9 cellular contexts compared by ENCODE assay signal in the genomic region with DNA sequence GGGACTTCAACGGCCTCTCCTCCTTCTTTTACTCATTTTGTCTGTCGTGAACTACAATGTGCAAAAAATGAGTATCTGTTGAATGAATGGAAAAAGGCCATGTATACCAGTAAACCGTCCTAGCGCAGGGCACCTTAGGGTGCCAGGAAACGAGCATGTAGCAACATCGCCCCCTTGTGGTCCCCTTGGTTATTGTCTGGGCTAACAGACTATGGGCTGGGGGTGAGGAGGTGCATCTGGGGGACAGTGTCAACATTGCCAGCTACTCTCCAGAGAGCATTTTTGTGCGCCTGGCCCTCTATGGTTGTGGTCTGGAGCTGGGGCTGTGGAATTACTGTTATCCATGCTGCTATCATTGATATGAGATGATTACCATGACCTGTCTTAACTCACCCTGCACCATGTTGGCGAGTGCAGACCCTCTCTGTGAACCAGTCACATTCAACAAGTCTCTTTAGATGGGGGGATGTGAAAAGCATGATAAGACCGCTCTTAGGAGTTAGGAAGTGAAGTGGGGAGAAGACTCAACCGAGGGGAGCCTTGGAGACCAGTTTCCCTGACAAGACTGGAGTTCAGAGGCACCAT. TPM values are rescaled to one million over a fixed set of nuclear protein-coding genes. Genes with fewer than 3 reads are reported as not detected.
DNase-seq lines count a peak whose midpoint lies in the region; ATAC-seq and TF ChIP-seq lines count a peak whose summit lies in the region.
"Had no signal": no experiment of that assay in that cellular context is flagged by ENCODE, and none has a peak within 500 bp of the region (broad histone marks: within the 10 kb centered on the region; RNA-seq: fewer than 3 reads in every experiment).

No MANE protein-coding gene starts in this region.

- no peak overlapping the region for H3K27ac ChIP-seq in RWPE1
- H3K27ac ChIP-seq: SK-N-MC had no signal

- peak; percentile 93 for TF ChIP-seq RAD21 in Ishikawa (IDR thresholded peaks at IDR 0.05; ENCODE audit: low read depth)

- no peak for ATAC-seq in GM21515 (IDR thresholded peaks at IDR 0.05; ENCODE audit: unreplicated experiment)

- intact Hi-C loops in head of caudate nucleus (cut with DNase I): no loop called here

- CTCF ChIA-PET in RWPE1 (lab: Yijun Ruan, JAX): interaction anchor here (0.5 to 1.1 kb wide), 4 partner anchors 8 to 57 kb away, joined by 3 to 5 read pairs (median 3); no protein-coding TSS in a partner anchor

- TF ChIP-seq CTCF in RWPE1 (conservative IDR thresholded peaks at IDR 0.05; ENCODE audit: low read depth): peak; percentile 68

- no peak for TF ChIP-seq EP300 in Ishikawa (IDR thresholded peaks at IDR 0.05; ENCODE audit: borderline replicate concordance)

- POLR2A ChIA-PET in RWPE1 (lab: Yijun Ruan, JAX; ENCODE audit: low non-redundant PET): interaction anchor here (0.7 kb wide), 1 partner anchor 41 kb away, joined by 4 read pairs; no protein-coding TSS in a partner anchor

- DNase-seq in COR-L47 (lab: John Stamatoyannopoulos, UW) (peak; percentile 47), RWPE1 (ENCODE audit: low spot score) (peak; percentile 24), head of caudate nucleus (peak; percentile 39 to 89 (median 70)), renal cortical epithelial cell (ENCODE audit: low read depth) (peak; percentile 9), DMS114 treated with DMSO at 0.1 percent for 48 hours (lab: John Stamatoyannopoulos, UW; ENCODE audit: unreplicated experiment) (no peak)
- DNase-seq in activated T-helper 9 cell treated with anti-CD3 and anti-CD28 coated beads, Interleukin-2, amount 50 U/mL, for 16 hours (ENCODE audit: low read depth): peak; percentile 67

TF ChIP-seq in Ishikawa, 13 proteins besides CTCF, POLR2A, EP300 and RAD21:
- TF ChIP-seq, protein P1, sequence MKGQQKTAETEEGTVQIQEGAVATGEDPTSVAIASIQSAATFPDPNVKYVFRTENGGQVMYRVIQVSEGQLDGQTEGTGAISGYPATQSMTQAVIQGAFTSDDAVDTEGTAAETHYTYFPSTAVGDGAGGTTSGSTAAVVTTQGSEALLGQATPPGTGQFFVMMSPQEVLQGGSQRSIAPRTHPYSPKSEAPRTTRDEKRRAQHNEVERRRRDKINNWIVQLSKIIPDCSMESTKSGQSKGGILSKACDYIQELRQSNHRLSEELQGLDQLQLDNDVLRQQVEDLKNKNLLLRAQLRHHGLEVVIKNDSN (IDR thresholded peaks at IDR 0.05): no peak
- TF ChIP-seq CEBPB (IDR thresholded peaks at IDR 0.05) (no peak), ZBTB7A (IDR thresholded peaks at IDR 0.05; ENCODE audit: low read depth) (0 out of 2 replicates have a peak, but pooled peaks have one; percentile 26), TCF12 (IDR thresholded peaks at IDR 0.05; ENCODE audit: low read depth) (no peak), NFIC (IDR thresholded peaks at IDR 0.05) (no peak), TAF1 (IDR thresholded peaks at IDR 0.05; ENCODE audit: low read depth) (no peak), FOXM1 (IDR thresholded peaks at IDR 0.05; ENCODE audit: borderline replicate concordance, low read depth) (no peak)
- TF ChIP-seq, protein P2, sequence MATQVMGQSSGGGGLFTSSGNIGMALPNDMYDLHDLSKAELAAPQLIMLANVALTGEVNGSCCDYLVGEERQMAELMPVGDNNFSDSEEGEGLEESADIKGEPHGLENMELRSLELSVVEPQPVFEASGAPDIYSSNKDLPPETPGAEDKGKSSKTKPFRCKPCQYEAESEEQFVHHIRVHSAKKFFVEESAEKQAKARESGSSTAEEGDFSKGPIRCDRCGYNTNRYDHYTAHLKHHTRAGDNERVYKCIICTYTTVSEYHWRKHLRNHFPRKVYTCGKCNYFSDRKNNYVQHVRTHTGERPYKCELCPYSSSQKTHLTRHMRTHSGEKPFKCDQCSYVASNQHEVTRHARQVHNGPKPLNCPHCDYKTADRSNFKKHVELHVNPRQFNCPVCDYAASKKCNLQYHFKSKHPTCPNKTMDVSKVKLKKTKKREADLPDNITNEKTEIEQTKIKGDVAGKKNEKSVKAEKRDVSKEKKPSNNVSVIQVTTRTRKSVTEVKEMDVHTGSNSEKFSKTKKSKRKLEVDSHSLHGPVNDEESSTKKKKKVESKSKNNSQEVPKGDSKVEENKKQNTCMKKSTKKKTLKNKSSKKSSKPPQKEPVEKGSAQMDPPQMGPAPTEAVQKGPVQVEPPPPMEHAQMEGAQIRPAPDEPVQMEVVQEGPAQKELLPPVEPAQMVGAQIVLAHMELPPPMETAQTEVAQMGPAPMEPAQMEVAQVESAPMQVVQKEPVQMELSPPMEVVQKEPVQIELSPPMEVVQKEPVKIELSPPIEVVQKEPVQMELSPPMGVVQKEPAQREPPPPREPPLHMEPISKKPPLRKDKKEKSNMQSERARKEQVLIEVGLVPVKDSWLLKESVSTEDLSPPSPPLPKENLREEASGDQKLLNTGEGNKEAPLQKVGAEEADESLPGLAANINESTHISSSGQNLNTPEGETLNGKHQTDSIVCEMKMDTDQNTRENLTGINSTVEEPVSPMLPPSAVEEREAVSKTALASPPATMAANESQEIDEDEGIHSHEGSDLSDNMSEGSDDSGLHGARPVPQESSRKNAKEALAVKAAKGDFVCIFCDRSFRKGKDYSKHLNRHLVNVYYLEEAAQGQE (IDR thresholded peaks at IDR 0.05; ENCODE audit: low read depth): no peak
TF ChIP-seq in Ishikawa: peak in this region for 1.

RNA-seq across cellular contexts. Expression of gene SIGLEC11, which starts 22.8 kb away (rescaled TPM):
- not detected in 2 replicates for total RNA-seq in renal cortical epithelial cell

RNA-seq across cellular contexts. Expression of gene VRK3, which starts 41.4 kb away (rescaled TPM):
- total RNA-seq in renal cortical epithelial cell: 19.8 and 32.9 TPM in 2 replicates

RNA-seq across cellular contexts. Expression of gene ZNF473, which starts 42.1 kb away (rescaled TPM):
- 9.0 and 16.1 TPM in 2 replicates for total RNA-seq in renal cortical epithelial cell

RNA-seq across cellular contexts. Expression of gene NUP62, which starts 54.4 kb away (rescaled TPM):
- total RNA-seq in renal cortical epithelial cell: 28.1 and 46.0 TPM in 2 replicates

RNA-seq across cellular contexts. Expression of gene ATF5, which starts 54.7 kb away (rescaled TPM):
- 6.3 and 8.7 TPM in 2 replicates for total RNA-seq in renal cortical epithelial cell
